ENCODE assay signal across 19 cellular contexts in genomic region chr17:18201108-18201507, GRCh38. TPM values are rescaled to one million over a fixed set of nuclear protein-coding genes. Genes with fewer than 3 reads are reported as not detected.
A peak's percentile ranks its signal among the peaks of the same experiment; 100 is the strongest.
DNase-seq lines count a peak whose midpoint lies in the region; ATAC-seq, FAIRE-seq and TF ChIP-seq lines count a peak whose summit lies in the region.
"Had no signal": no experiment of that assay in that cellular context is flagged by ENCODE, and none has a peak within 500 bp of the region (broad histone marks: within the 10 kb centered on the region; RNA-seq: fewer than 3 reads in every experiment).

No MANE protein-coding gene starts in this region.

- H3K27ac Mint-ChIP-seq in activated naive CD8-positive, alpha-beta T cell = peak overlapping the region; percentile 79
- no peak overlapping the region for H3K27ac Mint-ChIP-seq in activated naive CD8-positive, alpha-beta T cell treated with anti-CD3 and anti-CD28 coated beads, Interleukin-2, amount 50 U/mL, for 24 hours
- peak overlapping the region; percentile 48 for H3K27ac Mint-ChIP-seq in activated T-helper 17 cell treated with anti-CD3 and anti-CD28 coated beads, Interleukin-2, amount 50 U/mL, for 72 hours
- peak overlapping the region; percentile 62 for H3K27ac Mint-ChIP-seq in progenitor cell of endocrine pancreas
- H3K27ac Mint-ChIP-seq in activated CD4-positive, alpha-beta T cell treated with anti-CD3 and anti-CD28 coated beads for 36 hours = no peak overlapping the region

- no peak for ATAC-seq in activated naive CD8-positive, alpha-beta T cell treated with anti-CD3 and anti-CD28 coated beads, Interleukin-2, amount 50 U/mL, for 24 hours
- ATAC-seq in activated T-helper 17 cell treated with anti-CD3 and anti-CD28 coated beads, Interleukin-2, amount 50 U/mL, for 72 hours (replicated peaks) = no peak
- no peak for ATAC-seq in activated CD4-positive, alpha-beta T cell treated with anti-CD3 and anti-CD28 coated beads for 36 hours
- ATAC-seq: A549, PC-3 had no signal

- H3K4me3 Mint-ChIP-seq in activated naive CD8-positive, alpha-beta T cell = no peak overlapping the region
- H3K4me3 Mint-ChIP-seq in activated naive CD8-positive, alpha-beta T cell treated with anti-CD3 and anti-CD28 coated beads, Interleukin-2, amount 50 U/mL, for 24 hours = no peak overlapping the region
- no peak overlapping the region for H3K4me3 Mint-ChIP-seq in activated T-helper 17 cell treated with anti-CD3 and anti-CD28 coated beads, Interleukin-2, amount 50 U/mL, for 72 hours
- H3K4me3 Mint-ChIP-seq in progenitor cell of endocrine pancreas (ENCODE audit: low read depth) = no peak overlapping the region
- no peak overlapping the region for H3K4me3 Mint-ChIP-seq in activated CD4-positive, alpha-beta T cell treated with anti-CD3 and anti-CD28 coated beads for 36 hours

- no peaks in the 10 kb centered on the region for H3K27me3 Mint-ChIP-seq in activated naive CD8-positive, alpha-beta T cell
- no peaks in the 10 kb centered on the region for H3K27me3 Mint-ChIP-seq in activated naive CD8-positive, alpha-beta T cell treated with anti-CD3 and anti-CD28 coated beads, Interleukin-2, amount 50 U/mL, for 24 hours
- no peaks in the 10 kb centered on the region for H3K27me3 Mint-ChIP-seq in activated T-helper 17 cell treated with anti-CD3 and anti-CD28 coated beads, Interleukin-2, amount 50 U/mL, for 72 hours
- H3K27me3 Mint-ChIP-seq in progenitor cell of endocrine pancreas = no peaks in the 10 kb centered on the region
- no peaks in the 10 kb centered on the region for H3K27me3 Mint-ChIP-seq in activated CD4-positive, alpha-beta T cell treated with anti-CD3 and anti-CD28 coated beads for 36 hours

- no peaks in the 10 kb centered on the region for H3K36me3 Mint-ChIP-seq in activated naive CD8-positive, alpha-beta T cell
- peaks cover 24% of the 10 kb centered on the region for H3K36me3 Mint-ChIP-seq in activated naive CD8-positive, alpha-beta T cell treated with anti-CD3 and anti-CD28 coated beads, Interleukin-2, amount 50 U/mL, for 24 hours (ENCODE audit: low read depth)
- peaks cover 94% of the 10 kb centered on the region for H3K36me3 Mint-ChIP-seq in activated T-helper 17 cell treated with anti-CD3 and anti-CD28 coated beads, Interleukin-2, amount 50 U/mL, for 72 hours (ENCODE audit: low read depth)
- H3K36me3 Mint-ChIP-seq in progenitor cell of endocrine pancreas (ENCODE audit: insufficient read depth) = peaks cover 12% of the 10 kb centered on the region
- H3K36me3 Mint-ChIP-seq in activated CD4-positive, alpha-beta T cell treated with anti-CD3 and anti-CD28 coated beads for 36 hours (ENCODE audit: low read depth) = peaks cover 30% of the 10 kb centered on the region

- intact Hi-C loops in activated CD4-positive, alpha-beta T cell treated with anti-CD3 and anti-CD28 coated beads for 36 hours (cut with DNase I, micrococcal nuclease) = no loop called here

- no peaks in the 10 kb centered on the region for H3K9me3 Mint-ChIP-seq in activated naive CD8-positive, alpha-beta T cell (ENCODE audit: low read depth)
- H3K9me3 Mint-ChIP-seq in activated naive CD8-positive, alpha-beta T cell treated with anti-CD3 and anti-CD28 coated beads, Interleukin-2, amount 50 U/mL, for 24 hours = no peaks in the 10 kb centered on the region
- no peaks in the 10 kb centered on the region for H3K9me3 Mint-ChIP-seq in activated T-helper 17 cell treated with anti-CD3 and anti-CD28 coated beads, Interleukin-2, amount 50 U/mL, for 72 hours
- no peaks in the 10 kb centered on the region for H3K9me3 Mint-ChIP-seq in progenitor cell of endocrine pancreas (ENCODE audit: low read depth)
- H3K9me3 Mint-ChIP-seq in activated CD4-positive, alpha-beta T cell treated with anti-CD3 and anti-CD28 coated beads for 36 hours (ENCODE audit: low read depth) = no peaks in the 10 kb centered on the region

- CTCF ChIA-PET in activated CD4-positive, alpha-beta T cell treated with anti-CD3 and anti-CD28 coated beads for 36 hours (lab: Charles Lee) = interaction anchor here (0.6 to 1.5 kb wide), 3 partner anchors 18 to 88 kb away, joined by 3 to 5 read pairs (median 4); partner anchors contain the start of gene ALKBH5

- DNase-seq in activated naive CD8-positive, alpha-beta T cell treated with anti-CD3 and anti-CD28 coated beads, Interleukin-2, amount 50 U/mL, for 24 hours = no peak
- no peak for DNase-seq in GM19239 (ENCODE audit: insufficient read length, low spot score)
- DNase-seq in progenitor cell of endocrine pancreas (ENCODE audit: low spot score, unreplicated experiment) = no peak
- no peak for DNase-seq in T-helper 2 cell
- DNase-seq in activated CD4-positive, alpha-beta T cell treated with anti-CD3 and anti-CD28 coated beads for 36 hours = no peak
- no peak for DNase-seq in iPS-NIHi11 (ENCODE audit: low spot score)
- DNase-seq: H7, Kasumi-1, MG63, NCI-H1092, NCI-H1436 treated with DMSO at 0.1 percent for 48 hours, NCI-H2171, NCI-H526, PC-3, SJCRH30 had no signal

- POLR2A ChIA-PET in activated CD4-positive, alpha-beta T cell treated with anti-CD3 and anti-CD28 coated beads for 36 hours (lab: Charles Lee) = no interaction called here

- FAIRE-seq in GM19239 (lab: Jason Lieb, UNC) = peak; percentile 8
- FAIRE-seq: D721Med had no signal

- H3K4me1 Mint-ChIP-seq in activated naive CD8-positive, alpha-beta T cell (ENCODE audit: low read depth) = peaks cover 41% of the 10 kb centered on the region
- peaks cover 13% of the 10 kb centered on the region for H3K4me1 Mint-ChIP-seq in activated naive CD8-positive, alpha-beta T cell treated with anti-CD3 and anti-CD28 coated beads, Interleukin-2, amount 50 U/mL, for 24 hours
- peaks cover 23% of the 10 kb centered on the region for H3K4me1 Mint-ChIP-seq in activated T-helper 17 cell treated with anti-CD3 and anti-CD28 coated beads, Interleukin-2, amount 50 U/mL, for 72 hours
- peaks cover 3% of the 10 kb centered on the region for H3K4me1 Mint-ChIP-seq in progenitor cell of endocrine pancreas (ENCODE audit: low read depth)
- H3K4me1 Mint-ChIP-seq in activated CD4-positive, alpha-beta T cell treated with anti-CD3 and anti-CD28 coated beads for 36 hours = peaks cover 21% of the 10 kb centered on the region

- TF ChIP-seq CTCF in progenitor cell of endocrine pancreas (IDR thresholded peaks at IDR 0.05; ENCODE audit: unreplicated experiment) = no peak

RNA-seq across cellular contexts. Expression of gene ALKBH5, which starts 17.5 kb away (rescaled TPM):
- 100 to 1,000 TPM; 161 to 255 TPM for total RNA-seq in activated T-helper 17 cell treated with anti-CD3 and anti-CD28 coated beads, Interleukin-2, amount 50 U/mL, for 72 hours
- total RNA-seq in progenitor cell of endocrine pancreas = 78.1 and 78.4 TPM in 2 replicates
- total RNA-seq in activated CD4-positive, alpha-beta T cell treated with anti-CD3 and anti-CD28 coated beads for 36 hours = 100 to 1,000 TPM; 163 to 168 TPM

RNA-seq across cellular contexts. Expression of gene LLGL1, which starts 24.3 kb away (rescaled TPM):
- total RNA-seq in activated T-helper 17 cell treated with anti-CD3 and anti-CD28 coated beads, Interleukin-2, amount 50 U/mL, for 72 hours = 10 to 100 TPM; 19.5 to 22.3 TPM
- 75.8 and 76.7 TPM in 2 replicates for total RNA-seq in progenitor cell of endocrine pancreas
- 10 to 100 TPM; 17.5 to 18.4 TPM for total RNA-seq in activated CD4-positive, alpha-beta T cell treated with anti-CD3 and anti-CD28 coated beads for 36 hours

RNA-seq across cellular contexts. Expression of gene FLII, which starts 57.4 kb away (rescaled TPM):
- total RNA-seq in activated T-helper 17 cell treated with anti-CD3 and anti-CD28 coated beads, Interleukin-2, amount 50 U/mL, for 72 hours = 100 to 1,000 TPM; 247 to 307 TPM
- total RNA-seq in progenitor cell of endocrine pancreas = 256 and 260 TPM in 2 replicates
- 100 to 1,000 TPM; 282 to 364 TPM for total RNA-seq in activated CD4-positive, alpha-beta T cell treated with anti-CD3 and anti-CD28 coated beads for 36 hours

RNA-seq across cellular contexts. Expression of gene MIEF2, which starts 59.4 kb away (rescaled TPM):
- total RNA-seq in activated T-helper 17 cell treated with anti-CD3 and anti-CD28 coated beads, Interleukin-2, amount 50 U/mL, for 72 hours = 10 to 100 TPM in 1 of 2 donors, 1 to 10 TPM in 1; 5.0 to 15.2 TPM
- total RNA-seq in progenitor cell of endocrine pancreas = 18.4 and 22.2 TPM in 2 replicates
- total RNA-seq in activated CD4-positive, alpha-beta T cell treated with anti-CD3 and anti-CD28 coated beads for 36 hours = 1 to 10 TPM; 3.3 to 5.2 TPM

Comparison
In these comparisons a context has a peak if more than half of its experiments do, and no peak if none do; other contexts are left out.
1. H3K27ac Mint-ChIP-seq: peak in activated naive CD8-positive, alpha-beta T cell (single experiment), activated T-helper 17 cell treated with anti-CD3 and anti-CD28 coated beads, Interleukin-2, amount 50 U/mL, for 72 hours (single experiment) and progenitor cell of endocrine pancreas (single experiment); none in activated naive CD8-positive, alpha-beta T cell treated with anti-CD3 and anti-CD28 coated beads, Interleukin-2, amount 50 U/mL, for 24 hours (single experiment) and activated CD4-positive, alpha-beta T cell treated with anti-CD3 and anti-CD28 coated beads for 36 hours (single experiment).